Comparison of ENCODE assay signal across 9 cellular contexts in genomic region chr12:57887631-57888406, GRCh38. TPM values are rescaled to one million over a fixed set of nuclear protein-coding genes. Genes with fewer than 3 reads are reported as not detected.
A peak's percentile ranks its signal among the peaks of the same experiment; 100 is the strongest.
DNase-seq lines count a peak whose midpoint lies in the region; ATAC-seq and TF ChIP-seq lines count a peak whose summit lies in the region.
"Had no signal": no experiment of that assay in that cellular context is flagged by ENCODE, and none has a peak within 500 bp of the region (broad histone marks: within the 10 kb centered on the region; RNA-seq: fewer than 3 reads in every experiment).

No MANE protein-coding gene starts in this region.

- DNase-seq in NCI-H2029 (lab: John Stamatoyannopoulos, UW) (peak; percentile 56), NCI-H2029 treated with DMSO at 0.1 percent for 48 hours (lab: John Stamatoyannopoulos, UW) (no peak), adipocyte (ENCODE audit: low read depth) (peak; percentile 89), iris pigment epithelial cell (ENCODE audit: low read depth) (peak; percentile 15), thyroid gland (peak in 1 of 2 donors; percentile 14)
- no peak for DNase-seq in activated T-helper 2 cell treated with anti-CD3 and anti-CD28 coated beads, Interferon-gamma antibody, Interleukin-2, Interleukin-4, amounts not matched to agents 10 μg/mL and 5 μg/mL and 100 μg/mL, durations not matched to agents 14 hours and 24 hours and 36 hours (ENCODE audit: low spot score)
- DNase-seq: AML-193 had no signal

- intact Hi-C loops in thyroid gland (cut with DNase I): no loop called here
- intact Hi-C loops in activated T-helper 2 cell treated with anti-CD3 and anti-CD28 coated beads, Interferon-gamma antibody, Interleukin-2, Interleukin-4, amounts not matched to agents 10 μg/mL and 5 μg/mL and 100 μg/mL, durations not matched to agents 14 hours and 24 hours and 36 hours (cut with micrococcal nuclease): no loop called here

- H3K27ac Mint-ChIP-seq in activated T-helper 2 cell treated with anti-CD3 and anti-CD28 coated beads, Interferon-gamma antibody, Interleukin-2, Interleukin-4, amounts not matched to agents 10 μg/mL and 5 μg/mL and 100 μg/mL, durations not matched to agents 14 hours and 24 hours and 36 hours: no peak overlapping the region

- no peak overlapping the region for H3K4me3 Mint-ChIP-seq in activated T-helper 2 cell treated with anti-CD3 and anti-CD28 coated beads, Interferon-gamma antibody, Interleukin-2, Interleukin-4, amounts not matched to agents 10 μg/mL and 5 μg/mL and 100 μg/mL, durations not matched to agents 14 hours and 24 hours and 36 hours (ENCODE audit: low read depth)

- peaks cover 12% of the 10 kb centered on the region for H3K27me3 Mint-ChIP-seq in activated T-helper 2 cell treated with anti-CD3 and anti-CD28 coated beads, Interferon-gamma antibody, Interleukin-2, Interleukin-4, amounts not matched to agents 10 μg/mL and 5 μg/mL and 100 μg/mL, durations not matched to agents 14 hours and 24 hours and 36 hours (ENCODE audit: low read depth)

- ATAC-seq in HG03196 (IDR thresholded peaks at IDR 0.05; ENCODE audit: unreplicated experiment): no peak
- ATAC-seq in HG03045 (IDR thresholded peaks at IDR 0.05; ENCODE audit: unreplicated experiment): no peak

- no peak for TF ChIP-seq POLR2A in thyroid gland (IDR thresholded peaks at IDR 0.05)

- H3K9ac ChIP-seq in adipocyte (ENCODE audit: low read length): peak overlapping the region; percentile 88

- H3K4me1 Mint-ChIP-seq in activated T-helper 2 cell treated with anti-CD3 and anti-CD28 coated beads, Interferon-gamma antibody, Interleukin-2, Interleukin-4, amounts not matched to agents 10 μg/mL and 5 μg/mL and 100 μg/mL, durations not matched to agents 14 hours and 24 hours and 36 hours (ENCODE audit: low read depth): peaks cover 7% of the 10 kb centered on the region

- peak overlapping the region in 2 of 3 donors; percentile 14 to 58 for H3K27ac ChIP-seq in thyroid gland

- H3K4me3 ChIP-seq in adipocyte (ENCODE audit: low read length) (peak overlapping the region; percentile 68), thyroid gland (replicated peaks in 1 of 3) (no peak overlapping the region)

- H3K27me3 ChIP-seq in adipocyte (replicated peaks; ENCODE audit: control insufficient read depth, insufficient read depth, low read length) (no peaks in the 10 kb centered on the region), thyroid gland (no peaks in the 10 kb centered on the region)

- H3K4me1 ChIP-seq in adipocyte (ENCODE audit: control insufficient read depth, insufficient read depth, low read length) (peaks cover 54% of the 10 kb centered on the region), thyroid gland (peaks cover 0 to 46% of the 10 kb centered on the region in 2 donors)

- 29 to 41% methylated on average over 10 of the region's 10 CpGs for WGBS in thyroid gland, 2 donors

- H3K9me3 ChIP-seq in adipocyte (ENCODE audit: control insufficient read depth, low read length): no peaks in the 10 kb centered on the region
- H3K9me3 ChIP-seq in thyroid gland: no peaks in the 10 kb centered on the region

- no peaks in the 10 kb centered on the region for H3K36me3 Mint-ChIP-seq in activated T-helper 2 cell treated with anti-CD3 and anti-CD28 coated beads, Interferon-gamma antibody, Interleukin-2, Interleukin-4, amounts not matched to agents 10 μg/mL and 5 μg/mL and 100 μg/mL, durations not matched to agents 14 hours and 24 hours and 36 hours (ENCODE audit: low read depth)

- TF ChIP-seq CTCF in thyroid gland (IDR thresholded peaks at IDR 0.05): no peak

- no peaks in the 10 kb centered on the region for H3K36me3 ChIP-seq in adipocyte (ENCODE audit: control insufficient read depth, insufficient read depth, low read length, severe bottlenecking)
- no peaks in the 10 kb centered on the region for H3K36me3 ChIP-seq in thyroid gland

- H3K9me3 Mint-ChIP-seq in activated T-helper 2 cell treated with anti-CD3 and anti-CD28 coated beads, Interferon-gamma antibody, Interleukin-2, Interleukin-4, amounts not matched to agents 10 μg/mL and 5 μg/mL and 100 μg/mL, durations not matched to agents 14 hours and 24 hours and 36 hours: no peaks in the 10 kb centered on the region

RNA-seq across cellular contexts. Expression of gene CTDSP2, which starts 41.3 kb away (rescaled TPM):
- 100 to 1,000 TPM in 3 of 4 donors, 10 to 100 TPM in 1; 91.5 to 190 (median 138) TPM for total RNA-seq in thyroid gland
- total RNA-seq in activated T-helper 2 cell treated with anti-CD3 and anti-CD28 coated beads, Interferon-gamma antibody, Interleukin-2, Interleukin-4, amounts not matched to agents 10 μg/mL and 5 μg/mL and 100 μg/mL, durations not matched to agents 14 hours and 24 hours and 36 hours: 62.5 and 65.2 TPM in 2 replicates

RNA-seq across cellular contexts. Expression of gene ATP23, which starts 53.5 kb away (rescaled TPM):
- 10 to 100 TPM in 3 of 4 donors, 1 to 10 TPM in 1; 1.9 to 13.4 (median 11.1) TPM for total RNA-seq in thyroid gland
- total RNA-seq in activated T-helper 2 cell treated with anti-CD3 and anti-CD28 coated beads, Interferon-gamma antibody, Interleukin-2, Interleukin-4, amounts not matched to agents 10 μg/mL and 5 μg/mL and 100 μg/mL, durations not matched to agents 14 hours and 24 hours and 36 hours: 10.8 and 12.7 TPM in 2 replicates

Comparison
In these comparisons a context has a peak if more than half of its experiments do, and no peak if none do; other contexts are left out.
1. DNase-seq: peak in NCI-H2029 (single experiment), adipocyte (single experiment) and iris pigment epithelial cell (single experiment); none in NCI-H2029 treated with DMSO at 0.1 percent for 48 hours (single experiment) and activated T-helper 2 cell treated with anti-CD3 and anti-CD28 coated beads, Interferon-gamma antibody, Interleukin-2, Interleukin-4, amounts not matched to agents 10 μg/mL and 5 μg/mL and 100 μg/mL, durations not matched to agents 14 hours and 24 hours and 36 hours (single experiment).